In genomic region chr6:112571486-112571885, GRCh38 we compare ENCODE assay signal across 17 cellular contexts.
DNase-seq lines count a peak whose midpoint lies in the region; ATAC-seq and TF ChIP-seq lines count a peak whose summit lies in the region.
"Had no signal": no experiment of that assay in that cellular context is flagged by ENCODE, and none has a peak within 500 bp of the region (broad histone marks: within the 10 kb centered on the region; RNA-seq: fewer than 3 reads in every experiment).

No MANE protein-coding gene starts in this region.

- no peaks in the 10 kb centered on the region for H3K36me3 Mint-ChIP-seq in HFFc6 (ENCODE audit: low read depth)
- H3K36me3 Mint-ChIP-seq in brain: no peaks in the 10 kb centered on the region

- ATAC-seq in left colon: no peak
- ATAC-seq: activated T-helper 17 cell treated with anti-CD3 and anti-CD28 coated beads, Interleukin-2, amount 50 U/mL, for 72 hours; Panc1 had no signal

- TF ChIP-seq CTCF in HFFc6 (IDR thresholded peaks at IDR 0.05): no peak
- no peak for TF ChIP-seq CTCF in brain (conservative IDR thresholded peaks at IDR 0.05)

- peak overlapping the region; percentile 27; the same call in 1 of the 2 replicates for H3K27ac Mint-ChIP-seq in HFFc6
- peak overlapping the region in 3 of 5 experiments; percentile 44 to 91 (median 69) for H3K27ac Mint-ChIP-seq in brain
- H3K27ac Mint-ChIP-seq: activated CD4-positive, alpha-beta T cell treated with anti-CD3 and anti-CD28 coated beads, Interleukin-2, amount 10 ng/mL, durations not matched to agents 24 days and 14 days; activated T-helper 17 cell treated with anti-CD3 and anti-CD28 coated beads, Interleukin-2, amount 50 U/mL, for 72 hours; CD4-positive, alpha-beta T cell had no signal

- H3K27me3 Mint-ChIP-seq in HFFc6 (ENCODE audit: insufficient read depth): peaks cover 2% of the 10 kb centered on the region; the same call in 1 of the 2 replicates
- H3K27me3 Mint-ChIP-seq in brain: no peaks in the 10 kb centered on the region
- H3K27me3 Mint-ChIP-seq: activated CD4-positive, alpha-beta T cell treated with anti-CD3 and anti-CD28 coated beads, Interleukin-2, amount 10 ng/mL, durations not matched to agents 24 days and 14 days; activated T-helper 17 cell treated with anti-CD3 and anti-CD28 coated beads, Interleukin-2, amount 50 U/mL, for 72 hours; CD4-positive, alpha-beta T cell; central memory CD8-positive, alpha-beta T cell had no signal

- intact Hi-C loops in left colon (cut with DNase I, micrococcal nuclease): no loop called here

- H3K4me3 Mint-ChIP-seq in HFFc6 (no peak overlapping the region), brain (peak overlapping the region in 2 of 5 experiments; percentile 31 to 38)
- H3K4me3 Mint-ChIP-seq: activated CD4-positive, alpha-beta T cell treated with anti-CD3 and anti-CD28 coated beads, Interleukin-2, amount 10 ng/mL, durations not matched to agents 24 days and 14 days; activated T-helper 17 cell treated with anti-CD3 and anti-CD28 coated beads, Interleukin-2, amount 50 U/mL, for 72 hours; CD4-positive, alpha-beta T cell; central memory CD8-positive, alpha-beta T cell had no signal

- H3K9me3 Mint-ChIP-seq in HFFc6: no peaks in the 10 kb centered on the region
- H3K9me3 Mint-ChIP-seq in brain: peaks cover 0 to 2% (median 0%) of the 10 kb centered on the region in 5 experiments
- H3K9me3 Mint-ChIP-seq: activated CD4-positive, alpha-beta T cell treated with anti-CD3 and anti-CD28 coated beads, Interleukin-2, amount 10 ng/mL, durations not matched to agents 24 days and 14 days; activated T-helper 17 cell treated with anti-CD3 and anti-CD28 coated beads, Interleukin-2, amount 50 U/mL, for 72 hours; CD4-positive, alpha-beta T cell had no signal

- H3K4me1 Mint-ChIP-seq in HFFc6 (ENCODE audit: low read depth): peaks cover 11% of the 10 kb centered on the region
- peaks cover 17% of the 10 kb centered on the region for H3K4me1 Mint-ChIP-seq in brain
- H3K4me1 Mint-ChIP-seq: activated CD4-positive, alpha-beta T cell treated with anti-CD3 and anti-CD28 coated beads, Interleukin-2, amount 10 ng/mL, durations not matched to agents 24 days and 14 days; activated T-helper 17 cell treated with anti-CD3 and anti-CD28 coated beads, Interleukin-2, amount 50 U/mL, for 72 hours; central memory CD8-positive, alpha-beta T cell had no signal

- DNase-seq in HFFc6 (no peak), left colon (peak; percentile 10 to 33), smooth muscle cell of the brain vasculature (ENCODE audit: low read depth, low spot score) (peak; percentile 39), GM19240 (ENCODE audit: insufficient read length, low spot score) (no peak), mesenteric fat pad (ENCODE audit: low spot score) (no peak), DMS114 treated with DMSO at 0.1 percent for 48 hours (lab: John Stamatoyannopoulos, UW; ENCODE audit: unreplicated experiment) (no peak)
- DNase-seq in activated effector memory CD4-positive, alpha-beta T cell treated with Interleukin-2 at 50 U/mL for 16 hours: no peak
- DNase-seq: activated CD4-positive, alpha-beta T cell treated with anti-CD3 and anti-CD28 coated beads, Interleukin-2, amount 10 ng/mL, durations not matched to agents 24 days and 14 days; CD4-positive, alpha-beta T cell; kidney; NCI-H2171; stimulated activated CD4-positive, alpha-beta T cell treated with anti-CD3 and anti-CD28 coated beads, Interleukin-2, amount 100 ng/mL, for 24 hours; stimulated activated naive CD4-positive, alpha-beta T cell had no signal

Comparison
In these comparisons a context has a peak if more than half of its experiments do, and no peak if none do; other contexts are left out.
1. DNase-seq: peak in left colon (2 of 2) and smooth muscle cell of the brain vasculature (single experiment); none in HFFc6 (single experiment), GM19240 (single experiment), mesenteric fat pad (single experiment), activated effector memory CD4-positive, alpha-beta T cell treated with Interleukin-2 at 50 U/mL for 16 hours (single experiment) and DMS114 treated with DMSO at 0.1 percent for 48 hours (single experiment).